ENCODE assay signal across 13 cellular contexts in the genomic region with DNA sequence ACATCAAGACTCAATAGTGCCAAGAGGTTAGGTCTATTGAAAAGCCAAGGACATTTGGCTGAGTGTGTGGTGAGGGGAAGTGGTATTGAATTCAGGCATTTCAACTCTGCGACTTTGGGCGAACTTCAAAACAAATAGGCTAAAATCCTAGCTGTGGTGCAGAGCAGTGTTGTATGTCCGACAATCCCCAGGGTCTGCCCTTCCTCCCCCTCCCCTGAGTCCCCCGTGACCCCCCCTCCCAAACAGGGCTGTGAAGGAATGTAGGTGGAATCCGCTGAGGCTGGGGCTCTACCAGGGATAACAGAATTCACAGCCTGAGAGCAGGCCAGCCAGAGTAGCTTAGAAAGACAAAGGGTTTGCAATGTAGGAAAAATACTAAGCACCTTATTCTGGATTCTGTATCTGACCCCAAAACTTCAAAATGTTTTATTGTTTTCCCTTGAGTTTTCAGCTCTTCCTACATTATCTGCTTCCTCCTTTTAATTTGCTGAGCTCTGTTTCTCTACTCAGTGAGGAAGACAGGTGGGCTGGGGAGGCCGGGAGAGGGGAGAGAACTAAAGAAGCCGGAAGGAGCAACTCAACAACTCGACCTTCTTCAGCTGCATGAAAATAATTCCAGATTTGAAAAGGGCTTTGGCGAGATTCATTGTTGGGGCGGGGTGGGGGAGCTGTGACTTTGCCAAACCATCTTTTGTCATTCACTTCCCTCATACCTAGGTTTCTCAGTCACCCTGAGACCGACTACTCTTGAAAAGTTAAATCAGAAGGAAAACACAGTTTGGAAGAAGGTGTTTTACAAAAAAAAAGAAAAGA.
DNase-seq lines count a peak whose midpoint lies in the region; ATAC-seq and TF ChIP-seq lines count a peak whose summit lies in the region.
"Had no signal": no experiment of that assay in that cellular context is flagged by ENCODE, and none has a peak within 500 bp of the region (broad histone marks: within the 10 kb centered on the region; RNA-seq: fewer than 3 reads in every experiment).

No MANE protein-coding gene starts in this region.

- peak overlapping the region; percentile 64 for H2AFZ ChIP-seq in neuron (ENCODE audit: low read depth, low read length)

- H3K4me1 ChIP-seq in neuron (ENCODE audit: insufficient read depth, low read length) (peaks cover 22% of the 10 kb centered on the region), vagina (peaks cover 11% of the 10 kb centered on the region), BE2C (no peaks in the 10 kb centered on the region)

- peak overlapping the region; percentile 43 for H3K27ac ChIP-seq in vagina

- H3K27me3 ChIP-seq in neuron (ENCODE audit: insufficient read depth, low read length): no peaks in the 10 kb centered on the region
- no peaks in the 10 kb centered on the region for H3K27me3 ChIP-seq in vagina
- no peaks in the 10 kb centered on the region for H3K27me3 ChIP-seq in BE2C
- H3K27me3 ChIP-seq: dorsolateral prefrontal cortex had no signal

- no peak overlapping the region for H3K4me3 ChIP-seq in astrocyte of the spinal cord (ENCODE audit: low read depth, low read length)
- peak overlapping the region; percentile 30 for H3K4me3 ChIP-seq in neuron (ENCODE audit: low read length)
- no peak overlapping the region for H3K4me3 ChIP-seq in vagina
- H3K4me3 ChIP-seq in BE2C (ENCODE audit: low read depth, low read length): no peak overlapping the region
- H3K4me3 ChIP-seq: dorsolateral prefrontal cortex had no signal

- TF ChIP-seq CTCF in astrocyte of the spinal cord (IDR thresholded peaks at IDR 0.05; ENCODE audit: low read depth, low read length): no peak
- no peak for TF ChIP-seq CTCF in vagina (IDR thresholded peaks at IDR 0.05)
- TF ChIP-seq CTCF in BE2C (IDR thresholded peaks at IDR 0.05; ENCODE audit: low read depth, low read length): no peak

- in situ Hi-C loops in astrocyte of the spinal cord (cut with HindIII; ENCODE audit: low sequenced_read_pairs): no loop called here

- ATAC-seq in left cardiac atrium: peak; percentile 73 to 88
- ATAC-seq in GM21515 (IDR thresholded peaks at IDR 0.05; ENCODE audit: unreplicated experiment): no peak
- ATAC-seq: HCT116; naive thymus-derived CD4-positive, alpha-beta T cell; stimulated activated naive CD8-positive, alpha-beta T cell treated with anti-CD3 and anti-CD28 coated beads, Interleukin-15, Interleukin-2, amounts not matched to agents 100 U/mL and 50 U/mL, for 24 hours had no signal

- TF ChIP-seq POLR2A in vagina (IDR thresholded peaks at IDR 0.05): no peak

- peak; percentile 67 for DNase-seq in astrocyte of the spinal cord (ENCODE audit: low read depth, low spot score)
- peak; percentile 16 for DNase-seq in left cardiac atrium
- no peak for DNase-seq in vagina (ENCODE audit: extremely low spot score in 2 of 2)
- DNase-seq in BE2C: no peak
- DNase-seq in GM19238 (ENCODE audit: insufficient read length, low spot score): no peak
- DNase-seq: activated CD4-positive, alpha-beta memory T cell treated with anti-CD3 and anti-CD28 coated beads, Interleukin-2, amount 10 ng/mL, durations not matched to agents 7 days and 5 days; naive thymus-derived CD4-positive, alpha-beta T cell; stimulated activated CD4-positive, alpha-beta T cell treated with anti-CD3 and anti-CD28 coated beads, Interleukin-2, amount 100 ng/mL, for 24 hours; stimulated activated naive CD8-positive, alpha-beta T cell treated with anti-CD3 and anti-CD28 coated beads, Interleukin-15, Interleukin-2, amounts not matched to agents 100 U/mL and 50 U/mL, for 24 hours had no signal

- H3K9me3 ChIP-seq in neuron (ENCODE audit: low read length) (no peaks in the 10 kb centered on the region), vagina (no peaks in the 10 kb centered on the region), BE2C (no peaks in the 10 kb centered on the region)

- intact Hi-C loops in left cardiac atrium (cut with DNase I) (no loop called here), vagina (cut with DNase I) (no loop called here)

- H3K36me3 ChIP-seq in neuron (ENCODE audit: insufficient read depth, low read length) (no peaks in the 10 kb centered on the region), vagina (no peaks in the 10 kb centered on the region), BE2C (no peaks in the 10 kb centered on the region)

Comparison
In these comparisons a context has a peak if more than half of its experiments do, and no peak if none do; other contexts are left out.
1. DNase-seq: peak in astrocyte of the spinal cord (single experiment) and left cardiac atrium (single experiment); none in vagina (0 of 2), BE2C (single experiment) and GM19238 (single experiment).